ENCODE assay signal across 8 cellular contexts in the genomic region with DNA sequence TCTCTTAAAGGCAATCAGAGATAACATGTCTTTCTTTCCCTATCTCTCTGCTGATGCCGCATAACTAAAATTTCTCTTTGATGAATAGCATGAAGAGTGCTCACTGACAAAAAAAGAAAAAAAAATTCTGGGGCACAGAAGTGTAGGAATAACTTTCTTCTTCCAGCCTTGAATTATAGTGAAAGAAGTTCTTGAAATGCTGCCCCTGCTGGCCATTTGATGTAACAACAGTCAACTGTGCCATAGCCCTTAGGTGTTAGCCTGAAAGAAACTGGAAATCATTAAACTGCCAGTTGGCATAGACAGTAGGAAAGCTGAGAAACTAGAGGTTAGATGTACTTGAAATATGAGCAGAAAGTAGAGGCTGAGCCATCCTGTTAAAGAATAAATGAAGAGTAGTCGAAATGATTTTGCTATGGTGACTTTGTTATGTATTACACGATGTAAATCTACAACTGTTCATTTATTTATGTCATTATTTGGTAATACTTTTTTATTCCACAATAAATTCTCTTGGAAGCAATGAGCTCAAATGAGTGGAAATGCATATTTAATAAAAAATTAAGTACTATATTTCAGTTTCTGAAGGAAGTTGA. TPM values are rescaled to one million over a fixed set of nuclear protein-coding genes. Genes with fewer than 3 reads are reported as not detected.
DNase-seq lines count a peak whose midpoint lies in the region; ATAC-seq and TF ChIP-seq lines count a peak whose summit lies in the region.

No MANE protein-coding gene starts in this region.

- WGBS in endodermal cell (ENCODE audit: insufficient coverage in 1 of 2, insufficient read length in 1 of 2), 2 experiments, result 30 to 33% methylated on average over 1 to 2 of the region's 3 CpGs

- TF ChIP-seq CTCF in HFFc6 (IDR thresholded peaks at IDR 0.05), result peak; percentile 93
- TF ChIP-seq CTCF in endodermal cell (conservative IDR thresholded peaks at IDR 0.05), result peak; percentile 91
- TF ChIP-seq CTCF in omental fat pad (IDR thresholded peaks at IDR 0.05), result no peak

- H3K4me1 ChIP-seq in endodermal cell (ENCODE audit: control insufficient read depth, insufficient read depth, low read length), result no peaks in the 10 kb centered on the region
- no peaks in the 10 kb centered on the region for H3K4me1 ChIP-seq in naive thymus-derived CD4-positive, alpha-beta T cell (ENCODE audit: control insufficient read depth in 2 of 2, insufficient read depth in 2 of 2, low read length in 2 of 2)

- H3K9me3 Mint-ChIP-seq in HFFc6 (peaks cover 9% of the 10 kb centered on the region; the same call in 1 of the 2 replicates), endodermal cell (peaks cover 9% of the 10 kb centered on the region)
- H3K9me3 Mint-ChIP-seq in naive thymus-derived CD4-positive, alpha-beta T cell, result peaks cover 0 to 13% (median 0%) of the 10 kb centered on the region in 11 donors

- no peaks in the 10 kb centered on the region for H3K27me3 ChIP-seq in endodermal cell (ENCODE audit: control insufficient read depth, insufficient read depth, low read length, poor library complexity, severe bottlenecking)
- H3K27me3 ChIP-seq in naive thymus-derived CD4-positive, alpha-beta T cell (ENCODE audit: control insufficient read depth in 2 of 2, insufficient read depth in 2 of 2, low read length in 2 of 2), result no peaks in the 10 kb centered on the region

- CTCF ChIA-PET in naive thymus-derived CD4-positive, alpha-beta T cell (lab: Charles Lee), result interaction anchor here (0.7 to 1.1 kb wide), 3 partner anchors 11 to 106 kb away, joined by 3 to 4 read pairs (median 3); no protein-coding TSS in a partner anchor

- H3K27ac ChIP-seq in endodermal cell (ENCODE audit: low read depth, low read length), result no peak overlapping the region
- no peak overlapping the region for H3K27ac ChIP-seq in naive thymus-derived CD4-positive, alpha-beta T cell (ENCODE audit: low read depth, low read length)

- POLR2A ChIA-PET in naive thymus-derived CD4-positive, alpha-beta T cell (lab: Charles Lee), result no interaction called here

- H3K4me3 Mint-ChIP-seq in HFFc6 (no peak overlapping the region), endodermal cell (no peak overlapping the region)
- no peak overlapping the region for H3K4me3 Mint-ChIP-seq in naive thymus-derived CD4-positive, alpha-beta T cell

- peak; percentile 51 for ATAC-seq in naive thymus-derived CD4-positive, alpha-beta T cell
- ATAC-seq in omental fat pad (ENCODE audit: low FRiP score) (no peak), GM18520 (IDR thresholded peaks at IDR 0.05; ENCODE audit: unreplicated experiment) (no peak)

- peaks cover 6% of the 10 kb centered on the region for H3K27me3 Mint-ChIP-seq in HFFc6 (ENCODE audit: insufficient read depth)
- no peaks in the 10 kb centered on the region for H3K27me3 Mint-ChIP-seq in endodermal cell (ENCODE audit: insufficient read depth)
- H3K27me3 Mint-ChIP-seq in naive thymus-derived CD4-positive, alpha-beta T cell, result peaks cover 0 to 39% (median 11%) of the 10 kb centered on the region in 5 donors

- H3K9me3 ChIP-seq in endodermal cell (ENCODE audit: control insufficient read depth, low read length), result peaks cover 11% of the 10 kb centered on the region
- H3K9me3 ChIP-seq in naive thymus-derived CD4-positive, alpha-beta T cell (ENCODE audit: control insufficient read depth in 2 of 3, low read length in 3 of 3), result no peaks in the 10 kb centered on the region

- H3K4me3 ChIP-seq in endodermal cell (ENCODE audit: low read length), result no peak overlapping the region
- no peak overlapping the region for H3K4me3 ChIP-seq in naive thymus-derived CD4-positive, alpha-beta T cell (ENCODE audit: low read length)

- no peak overlapping the region for H3K9ac ChIP-seq in endodermal cell (ENCODE audit: extremely low read depth, low read length, poor library complexity, severe bottlenecking)

- H3K36me3 Mint-ChIP-seq in HFFc6 (ENCODE audit: low read depth), result peaks cover 5% of the 10 kb centered on the region; the same call in 1 of the 2 replicates
- no peaks in the 10 kb centered on the region for H3K36me3 Mint-ChIP-seq in endodermal cell (ENCODE audit: low read depth)
- H3K36me3 Mint-ChIP-seq in naive thymus-derived CD4-positive, alpha-beta T cell, result no peaks in the 10 kb centered on the region

- no peak overlapping the region for H3K27ac Mint-ChIP-seq in HFFc6
- H3K27ac Mint-ChIP-seq in endodermal cell, result no peak overlapping the region
- H3K27ac Mint-ChIP-seq in naive thymus-derived CD4-positive, alpha-beta T cell, result no peak overlapping the region

- intact Hi-C loops in naive thymus-derived CD4-positive, alpha-beta T cell (cut with micrococcal nuclease), result no loop called here

- H3K4me1 Mint-ChIP-seq in HFFc6 (ENCODE audit: low read depth) (no peaks in the 10 kb centered on the region), endodermal cell (no peaks in the 10 kb centered on the region)
- H3K4me1 Mint-ChIP-seq in naive thymus-derived CD4-positive, alpha-beta T cell, result peaks cover 0 to 1% (median 0%) of the 10 kb centered on the region in 7 donors

- DNase-seq in NCI-H345 (lab: John Stamatoyannopoulos, UW), result peak; percentile 2
- DNase-seq in NCI-H345 treated with DMSO at 0.1 percent for 48 hours (lab: John Stamatoyannopoulos, UW; ENCODE audit: unreplicated experiment), result no peak
- peak; percentile 21 for DNase-seq in HFFc6
- peak; percentile 7 for DNase-seq in T follicular helper cell (ENCODE audit: low read depth)
- peak; percentile 66 for DNase-seq in endodermal cell
- peak in 6 of 9 donors; percentile 16 to 34 (median 22) for DNase-seq in naive thymus-derived CD4-positive, alpha-beta T cell
- DNase-seq in omental fat pad (ENCODE audit: low spot score), result no peak

- no peaks in the 10 kb centered on the region for H3K36me3 ChIP-seq in endodermal cell (ENCODE audit: control insufficient read depth, insufficient read depth, low read length)
- H3K36me3 ChIP-seq in naive thymus-derived CD4-positive, alpha-beta T cell (ENCODE audit: control insufficient read depth in 2 of 3, insufficient read depth in 3 of 3, low read length in 3 of 3), result no peaks in the 10 kb centered on the region

RNA-seq across cellular contexts. Expression of a gene that starts 48.3 kb away (rescaled TPM):
- total RNA-seq in HFFc6 (2021; fragmentation: NEBNext Ultra II Directional; extraction: Animal tissue kit (Norgen Biotek cat#: 25700)), result 10 to 100 TPM; 33.4 to 60.7 (median 48.6) TPM
- total RNA-seq in endodermal cell (10 to 100 TPM; 36.5 to 39.0 TPM), omental fat pad (10 to 100 TPM in 3 of 4 donors, 1 to 10 TPM in 1; 7.0 to 17.4 (median 15.2) TPM)
- polyA plus RNA-seq in endodermal cell (2013, experiment 1 of 2), result 64.8 TPM
- 68.4 TPM for polyA plus RNA-seq in endodermal cell (2013, experiment 2 of 2)
- 1 to 10 TPM; 3.2 to 8.0 (median 4.9) TPM for total RNA-seq in naive thymus-derived CD4-positive, alpha-beta T cell
- polyA plus RNA-seq in naive thymus-derived CD4-positive, alpha-beta T cell, result 10 to 100 TPM; 13.7 to 14.5 TPM

Comparison
In these comparisons a context has a peak if more than half of its experiments do, and no peak if none do; other contexts are left out.
1. DNase-seq: peak in NCI-H345 (single experiment), HFFc6 (single experiment), T follicular helper cell (single experiment), endodermal cell (single experiment) and naive thymus-derived CD4-positive, alpha-beta T cell (6 of 9); none in NCI-H345 treated with DMSO at 0.1 percent for 48 hours (single experiment) and omental fat pad (single experiment).
2. CTCF ChIP-seq: peak in HFFc6 (single experiment) and endodermal cell (single experiment); none in omental fat pad (0 of 3).